24 cellular contexts compared by ENCODE assay signal in genomic region chr16:68388124-68388523, GRCh38.
"Had no signal": no experiment of that assay in that cellular context is flagged by ENCODE, and none has a peak within 500 bp of the region (broad histone marks: within the 10 kb centered on the region; RNA-seq: fewer than 3 reads in every experiment).

No MANE protein-coding gene starts in this region.

- H3K36me3 Mint-ChIP-seq: activated naive CD4-positive, alpha-beta T cell treated with anti-CD3 and anti-CD28 coated beads, Interleukin-2, amount 50 U/mL, for 72 hours; mesothelial cell of epicardium; natural killer cell had no signal

- H3K27me3 ChIP-seq: breast epithelium, colonic mucosa, heart left ventricle, upper lobe of right lung had no signal

- H3K4me1 Mint-ChIP-seq: natural killer cell had no signal

- H3K27ac Mint-ChIP-seq: activated naive CD4-positive, alpha-beta T cell treated with anti-CD3 and anti-CD28 coated beads, Interleukin-2, amount 50 U/mL, for 72 hours; endodermal cell; mesothelial cell of epicardium; natural killer cell; T-helper 2 cell treated with Interferon-gamma antibody and Interleukin-4, amounts not matched to agents 5 μg/mL and 100 μg/mL, for 36 hours had no signal

- H3K4me3 ChIP-seq: breast epithelium, colonic mucosa, heart left ventricle, smooth muscle cell, thoracic aorta, upper lobe of right lung had no signal

- H3K9me3 Mint-ChIP-seq: activated naive CD4-positive, alpha-beta T cell treated with anti-CD3 and anti-CD28 coated beads, Interleukin-2, amount 50 U/mL, for 72 hours; central memory CD8-positive, alpha-beta T cell; endodermal cell; mesothelial cell of epicardium; natural killer cell; T-helper 2 cell treated with Interferon-gamma antibody and Interleukin-4, amounts not matched to agents 5 μg/mL and 100 μg/mL, for 36 hours had no signal

- H3K9me3 ChIP-seq: breast epithelium, colonic mucosa, heart left ventricle, SK-N-SH, thoracic aorta, upper lobe of right lung had no signal

- H2AFZ ChIP-seq: parathyroid adenoma had no signal

- H3K9ac ChIP-seq: parathyroid adenoma, SK-N-SH had no signal

- H3K27me3 Mint-ChIP-seq: central memory CD8-positive, alpha-beta T cell had no signal

- H3K4me2 ChIP-seq: SK-N-SH, smooth muscle cell had no signal

- H3K9me2 ChIP-seq: SK-N-SH had no signal

- DNase-seq: activated CD4-positive, alpha-beta T cell treated with anti-CD3 and anti-CD28 coated beads for 1 hour; activated CD4-positive, alpha-beta T cell treated with anti-CD3 and anti-CD28 coated beads, Interleukin-2, amount 50 U/mL, for 1 hour; activated gamma-delta T cell treated with Interleukin-2 at 50 U/mL for 16 hours; activated T-cell treated with anti-CD3 and anti-CD28 coated beads, Interleukin-2, amount 50 U/mL, for 1 hour; colonic mucosa; natural killer cell; SK-N-SH; stimulated activated CD4-positive, alpha-beta T cell treated with anti-CD3 and anti-CD28 coated beads, Interleukin-2, amount 100 ng/mL, for 48 hours; stimulated activated CD8-positive, alpha-beta memory T cell treated with anti-CD3 and anti-CD28 coated beads, Interleukin-4, amount 100 ng/mL, for 48 hours; stimulated activated naive CD4-positive, alpha-beta T cell; upper lobe of right lung had no signal

- H3K36me3 ChIP-seq: breast epithelium, colonic mucosa, heart left ventricle, thoracic aorta, upper lobe of right lung had no signal

- FAIRE-seq: keratinocyte, TTC549 had no signal

- H3K79me2 ChIP-seq: parathyroid adenoma had no signal

- ATAC-seq: activated naive CD4-positive, alpha-beta T cell treated with anti-CD3 and anti-CD28 coated beads, Interleukin-2, amount 50 U/mL, for 72 hours; natural killer cell; sciatic nerve had no signal

- H3K4me1 ChIP-seq: breast epithelium, heart left ventricle, upper lobe of right lung had no signal

- H3K27ac ChIP-seq: breast epithelium, heart left ventricle, parathyroid adenoma, thoracic aorta, upper lobe of right lung had no signal

- H3K4me3 Mint-ChIP-seq: central memory CD8-positive, alpha-beta T cell; endodermal cell; mesothelial cell of epicardium; natural killer cell; T-helper 2 cell treated with Interferon-gamma antibody and Interleukin-4, amounts not matched to agents 5 μg/mL and 100 μg/mL, for 36 hours had no signal
